ENCODE assay signal across 24 cellular contexts in genomic region chr22:22888509-22889353, GRCh38. TPM values are rescaled to one million over a fixed set of nuclear protein-coding genes. Genes with fewer than 3 reads are reported as not detected.
DNase-seq lines count a peak whose midpoint lies in the region; ATAC-seq and TF ChIP-seq lines count a peak whose summit lies in the region.
"Had no signal": no experiment of that assay in that cellular context is flagged by ENCODE, and none has a peak within 500 bp of the region (broad histone marks: within the 10 kb centered on the region; RNA-seq: fewer than 3 reads in every experiment).

No MANE protein-coding gene starts in this region.

- no peak overlapping the region for H2AFZ ChIP-seq in OCI-LY7 (ENCODE audit: low read length)

- BruUV-seq in OCI-LY7 (replicated peaks; lab: Mats Ljungman, UMichigan), result no TSS peak

- CTCF ChIA-PET in OCI-LY7 (lab: Charles Lee; ENCODE audit: unreplicated experiment), result interaction anchor here (1.3 kb wide), 1 partner anchor 47 kb away, joined by 6 read pairs; no protein-coding TSS in a partner anchor
- CTCF ChIA-PET in activated CD8-positive, alpha-beta T cell treated with anti-CD3 and anti-CD28 coated beads, Interleukin-2, amount 10 ng/mL, durations not matched to agents 7 days and 5 days (lab: Charles Lee), result interaction anchor here (0.6 to 1.1 kb wide), 2 partner anchors 86 to 137 kb away, joined by 3 read pairs; no protein-coding TSS in a partner anchor

- H3K36me3 Mint-ChIP-seq in activated CD8-positive, alpha-beta T cell treated with anti-CD3 and anti-CD28 coated beads, Interleukin-2, amount 10 ng/mL, durations not matched to agents 7 days and 5 days (ENCODE audit: low read depth), result no peaks in the 10 kb centered on the region

- H3K9me3 ChIP-seq in OCI-LY7 (ENCODE audit: low read length), result no peaks in the 10 kb centered on the region
- H3K9me3 ChIP-seq: HAP-1, left ventricle myocardium inferior had no signal

- POLR2A ChIA-PET in OCI-LY7 (lab: Charles Lee), result interaction anchor here (0.6 to 11.4 kb wide), 7 partner anchors 9 to 859 kb away, joined by 3 to 308 read pairs (median 3); no protein-coding TSS in a partner anchor
- POLR2A ChIA-PET in activated CD8-positive, alpha-beta T cell treated with anti-CD3 and anti-CD28 coated beads, Interleukin-2, amount 10 ng/mL, durations not matched to agents 7 days and 5 days (lab: Charles Lee), result interaction anchor here (0.7 kb wide), 1 partner anchor 14 kb away, joined by 3 read pairs; no protein-coding TSS in a partner anchor

- no peak overlapping the region for H3K27ac Mint-ChIP-seq in activated CD8-positive, alpha-beta T cell treated with anti-CD3 and anti-CD28 coated beads, Interleukin-2, amount 10 ng/mL, durations not matched to agents 7 days and 5 days
- H3K27ac Mint-ChIP-seq: activated CD8-positive, alpha-beta T cell treated with anti-CD3 and anti-CD28 coated beads for 36 hours; T-helper 2 cell treated with Interferon-gamma antibody and Interleukin-4, amounts not matched to agents 5 μg/mL and 100 μg/mL, for 36 hours had no signal

- peak overlapping the region; percentile 87 for H3K4me3 ChIP-seq in OCI-LY7 (ENCODE audit: low read depth, low read length, poor library complexity, severe bottlenecking)
- H3K4me3 ChIP-seq: dorsolateral prefrontal cortex, HAP-1, left ventricle myocardium inferior had no signal

- DNase-seq in activated effector memory CD4-positive, alpha-beta T cell treated with anti-CD3 and anti-CD28 coated beads, Interleukin-2, amount 50 U/mL, for 16 hours, result peak; percentile 51
- no peak for DNase-seq in activated effector memory CD4-positive, alpha-beta T cell treated with Interleukin-2 at 50 U/mL for 16 hours
- DNase-seq in OCI-LY7 (ENCODE audit: low spot score) (no peak), mesenteric fat pad (ENCODE audit: low spot score) (peak; percentile 82), cerebellar nuclear complex (lab: John Stamatoyannopoulos, UW) (no peak)
- DNase-seq in activated CD4-positive, alpha-beta T cell treated with anti-CD3 and anti-CD28 coated beads for 48 hours, result no peak
- DNase-seq in activated CD8-positive, alpha-beta T cell treated with anti-CD3 and anti-CD28 coated beads, Interleukin-2, amount 10 ng/mL, durations not matched to agents 7 days and 5 days, result no peak
- DNase-seq: activated CD8-positive, alpha-beta T cell treated with anti-CD3 and anti-CD28 coated beads for 36 hours; amniotic stem cell; dorsolateral prefrontal cortex; foreskin fibroblast; KG1; left ventricle myocardium inferior; MV-4-11; NCI-H187 treated with DMSO at 0.1 percent for 48 hours; NCI-H345; retina; stimulated activated CD4-positive, alpha-beta T cell treated with anti-CD3 and anti-CD28 coated beads, Interleukin-4, amount 100 ng/mL, for 4 hours; substantia nigra had no signal

- intact Hi-C loops in OCI-LY7 (cut with micrococcal nuclease; ENCODE audit: unreplicated experiment), result loop anchor here (2.0 to 10.0 kb wide), 2 partner anchors 146 to 724 kb away; no protein-coding TSS in a partner anchor

- no peaks in the 10 kb centered on the region for H3K9me2 ChIP-seq in OCI-LY7 (ENCODE audit: insufficient read depth, low read length)

- H4K20me1 ChIP-seq in OCI-LY7 (ENCODE audit: insufficient read depth, low read length), result no peaks in the 10 kb centered on the region

- H3K4me3 Mint-ChIP-seq in activated CD8-positive, alpha-beta T cell treated with anti-CD3 and anti-CD28 coated beads, Interleukin-2, amount 10 ng/mL, durations not matched to agents 7 days and 5 days, result no peak overlapping the region
- H3K4me3 Mint-ChIP-seq: activated CD8-positive, alpha-beta T cell treated with anti-CD3 and anti-CD28 coated beads for 36 hours; T-helper 2 cell treated with Interferon-gamma antibody and Interleukin-4, amounts not matched to agents 5 μg/mL and 100 μg/mL, for 36 hours had no signal

- peaks cover 18% of the 10 kb centered on the region for H3K4me1 Mint-ChIP-seq in activated CD8-positive, alpha-beta T cell treated with anti-CD3 and anti-CD28 coated beads, Interleukin-2, amount 10 ng/mL, durations not matched to agents 7 days and 5 days (ENCODE audit: low read depth)

- peak overlapping the region; percentile 77 for H3K4me2 ChIP-seq in OCI-LY7 (ENCODE audit: low read length)

- peaks cover 50% of the 10 kb centered on the region for H3K27me3 Mint-ChIP-seq in activated CD8-positive, alpha-beta T cell treated with anti-CD3 and anti-CD28 coated beads, Interleukin-2, amount 10 ng/mL, durations not matched to agents 7 days and 5 days (ENCODE audit: low read depth)

- no peak for TF ChIP-seq CTCF in OCI-LY7 (conservative IDR thresholded peaks at IDR 0.05; ENCODE audit: low read length)

- peak overlapping the region; percentile 81 for H3K27ac ChIP-seq in OCI-LY7 (ENCODE audit: low read depth, low read length, poor library complexity, severe bottlenecking)
- H3K27ac ChIP-seq: dorsolateral prefrontal cortex, left ventricle myocardium inferior had no signal

- peaks cover 73% of the 10 kb centered on the region for H3K79me2 ChIP-seq in OCI-LY7 (ENCODE audit: insufficient read depth, low read depth, low read length)

- no peak for ATAC-seq in GM21619 (IDR thresholded peaks at IDR 0.05; ENCODE audit: unreplicated experiment)
- ATAC-seq in activated CD8-positive, alpha-beta T cell treated with anti-CD3 and anti-CD28 coated beads, Interleukin-2, amount 10 ng/mL, durations not matched to agents 7 days and 5 days, result no peak
- ATAC-seq: activated CD8-positive, alpha-beta T cell treated with anti-CD3 and anti-CD28 coated beads for 36 hours had no signal

- peaks cover 65% of the 10 kb centered on the region for H3K4me1 ChIP-seq in OCI-LY7 (ENCODE audit: insufficient read depth, low read length, poor library complexity, severe bottlenecking)
- H3K4me1 ChIP-seq: HAP-1, left ventricle myocardium inferior had no signal

- no peaks in the 10 kb centered on the region for H3K9me3 Mint-ChIP-seq in activated CD8-positive, alpha-beta T cell treated with anti-CD3 and anti-CD28 coated beads, Interleukin-2, amount 10 ng/mL, durations not matched to agents 7 days and 5 days (ENCODE audit: insufficient read depth)
- H3K9me3 Mint-ChIP-seq: activated CD8-positive, alpha-beta T cell treated with anti-CD3 and anti-CD28 coated beads for 36 hours; T-helper 2 cell treated with Interferon-gamma antibody and Interleukin-4, amounts not matched to agents 5 μg/mL and 100 μg/mL, for 36 hours had no signal

- peaks cover 55% of the 10 kb centered on the region for H3K36me3 ChIP-seq in OCI-LY7 (ENCODE audit: insufficient read depth, low read length)
- H3K36me3 ChIP-seq: HAP-1, left ventricle myocardium inferior had no signal

RNA-seq across cellular contexts. Expression of gene IGLL5, which starts 1.1 kb away (rescaled TPM):
- 219 TPM in 2 replicates for total RNA-seq in OCI-LY7 (2014; rRNA removed; shearing (Covaris generic))
- total RNA-seq in OCI-LY7 (2022), result 364 and 387 TPM in 2 replicates
- total RNA-seq in mesenteric fat pad, result not detected
- not detected for total RNA-seq in activated CD8-positive, alpha-beta T cell treated with anti-CD3 and anti-CD28 coated beads, Interleukin-2, amount 10 ng/mL, durations not matched to agents 7 days and 5 days
- total RNA-seq: activated CD8-positive, alpha-beta T cell treated with anti-CD3 and anti-CD28 coated beads for 36 hours; bronchial epithelial cell; epithelial cell of proximal tubule had no signal

Comparison
In these comparisons a context has a peak if more than half of its experiments do, and no peak if none do; other contexts are left out.
1. DNase-seq: peak in activated effector memory CD4-positive, alpha-beta T cell treated with anti-CD3 and anti-CD28 coated beads, Interleukin-2, amount 50 U/mL, for 16 hours (single experiment) and mesenteric fat pad (single experiment); none in activated effector memory CD4-positive, alpha-beta T cell treated with Interleukin-2 at 50 U/mL for 16 hours (single experiment), OCI-LY7 (single experiment), activated CD4-positive, alpha-beta T cell treated with anti-CD3 and anti-CD28 coated beads for 48 hours (single experiment), cerebellar nuclear complex (0 of 2) and activated CD8-positive, alpha-beta T cell treated with anti-CD3 and anti-CD28 coated beads, Interleukin-2, amount 10 ng/mL, durations not matched to agents 7 days and 5 days (single experiment).
2. RNA of gene IGLL5, which starts 1.1 kb away (total RNA-seq): 219 to 387 TPM in OCI-LY7; not detected in mesenteric fat pad (single experiment) and not detected in activated CD8-positive, alpha-beta T cell treated with anti-CD3 and anti-CD28 coated beads, Interleukin-2, amount 10 ng/mL, durations not matched to agents 7 days and 5 days; every median in the first group is over 100 times any median in the second.